ENCODE assay signal across 18 cellular contexts in genomic region chr17:14875557-14876412, GRCh38.
DNase-seq lines count a peak whose midpoint lies in the region; ATAC-seq and TF ChIP-seq lines count a peak whose summit lies in the region.
"Had no signal": no experiment of that assay in that cellular context is flagged by ENCODE, and none has a peak within 500 bp of the region (broad histone marks: within the 10 kb centered on the region; RNA-seq: fewer than 3 reads in every experiment).

No MANE protein-coding gene starts in this region.

- intact Hi-C loops in body of pancreas (cut with DNase I), result no loop called here
- intact Hi-C loops in esophagus squamous epithelium (cut with DNase I), result no loop called here

- H3K4me1 Mint-ChIP-seq in progenitor cell of endocrine pancreas (ENCODE audit: low read depth), result peaks cover 19% of the 10 kb centered on the region
- H3K4me1 Mint-ChIP-seq: CD4-positive, alpha-beta memory T cell; IgD-negative memory B cell had no signal

- H3K27ac ChIP-seq in body of pancreas (peak overlapping the region; percentile 13 to 77 (median 55)), esophagus squamous epithelium (peak overlapping the region in 3 of 4 donors; percentile 26 to 51 (median 31)), liver (ENCODE audit: low read depth in 1 of 2, low read length in 2 of 2) (no peak overlapping the region)
- H3K27ac ChIP-seq: A549, C4-2B had no signal

- peak overlapping the region; percentile 92 for H3K27ac Mint-ChIP-seq in progenitor cell of endocrine pancreas
- H3K27ac Mint-ChIP-seq: CD4-positive, alpha-beta memory T cell; HFFc6; IgD-negative memory B cell had no signal

- H3K27me3 ChIP-seq in body of pancreas, result no peaks in the 10 kb centered on the region
- H3K27me3 ChIP-seq in esophagus squamous epithelium, result no peaks in the 10 kb centered on the region
- H3K27me3 ChIP-seq in liver (ENCODE audit: control insufficient read depth in 4 of 4, insufficient read depth in 4 of 4, low read length in 3 of 4), result no peaks in the 10 kb centered on the region
- H3K27me3 ChIP-seq in H7 (ENCODE audit: control insufficient read depth, insufficient read depth, low read length), result no peaks in the 10 kb centered on the region
- H3K27me3 ChIP-seq: BE2C had no signal

- peak; percentile 88 for ATAC-seq in body of pancreas
- no peak for ATAC-seq in GM21390 (IDR thresholded peaks at IDR 0.05; ENCODE audit: unreplicated experiment)
- ATAC-seq: A549 had no signal

- peak; percentile 32 to 58 (median 42) for DNase-seq in body of pancreas
- DNase-seq in esophagus squamous epithelium (lab: John Stamatoyannopoulos, UW), result no peak
- no peak for DNase-seq in progenitor cell of endocrine pancreas (ENCODE audit: low spot score, unreplicated experiment)
- DNase-seq in stimulated activated naive CD4-positive, alpha-beta T cell treated with Interleukin-2 at 50 U/mL for 16 hours (lab: John Stamatoyannopoulos, UW), result no peak
- no peak for DNase-seq in NCI-H226
- no peak for DNase-seq in H7
- DNase-seq: BE2C; CD4-positive, alpha-beta memory T cell; DMS153; DND-41; GDM1; HCEC 1CT; HFFc6 had no signal

- no peaks in the 10 kb centered on the region for H3K9me3 ChIP-seq in body of pancreas
- H3K9me3 ChIP-seq in esophagus squamous epithelium, result no peaks in the 10 kb centered on the region
- H3K9me3 ChIP-seq in liver (ENCODE audit: control insufficient read depth in 4 of 4, low read length in 3 of 4), result no peaks in the 10 kb centered on the region
- H3K9me3 ChIP-seq: A549, BE2C had no signal

- no peaks in the 10 kb centered on the region for H3K36me3 Mint-ChIP-seq in progenitor cell of endocrine pancreas (ENCODE audit: insufficient read depth)
- H3K36me3 Mint-ChIP-seq: CD4-positive, alpha-beta memory T cell; IgD-negative memory B cell had no signal

- TF ChIP-seq CTCF in body of pancreas (IDR thresholded peaks at IDR 0.05) (no peak), esophagus squamous epithelium (IDR thresholded peaks at IDR 0.05) (no peak), liver (IDR thresholded peaks at IDR 0.05; ENCODE audit: low read depth, low read length, missing input control) (no peak), progenitor cell of endocrine pancreas (IDR thresholded peaks at IDR 0.05; ENCODE audit: unreplicated experiment) (no peak)

- no peaks in the 10 kb centered on the region for H3K36me3 ChIP-seq in body of pancreas (replicated peaks in 1 of 2; ENCODE audit: insufficient read depth in 1 of 2, low read depth in 2 of 2)
- no peaks in the 10 kb centered on the region for H3K36me3 ChIP-seq in esophagus squamous epithelium
- no peaks in the 10 kb centered on the region for H3K36me3 ChIP-seq in liver (ENCODE audit: control insufficient read depth in 4 of 4, insufficient read depth in 3 of 4, low read depth in 1 of 4, low read length in 3 of 4)
- H3K36me3 ChIP-seq in H7 (replicated peaks; ENCODE audit: control insufficient read depth, insufficient read depth, low read length), result no peaks in the 10 kb centered on the region
- H3K36me3 ChIP-seq: BE2C had no signal

- peaks cover 11% of the 10 kb centered on the region for H3K9me3 Mint-ChIP-seq in progenitor cell of endocrine pancreas (ENCODE audit: low read depth)
- H3K9me3 Mint-ChIP-seq: HFFc6 had no signal

- no peak overlapping the region for H3K4me3 ChIP-seq in body of pancreas
- H3K4me3 ChIP-seq in esophagus squamous epithelium, result no peak overlapping the region
- no peak overlapping the region for H3K4me3 ChIP-seq in liver (ENCODE audit: low read depth in 1 of 3, low read length in 3 of 3)
- no peak overlapping the region for H3K4me3 ChIP-seq in H7 (ENCODE audit: insufficient read depth, low read depth, low read length)
- H3K4me3 ChIP-seq: A549 had no signal

- WGBS in body of pancreas, 2 donors, result 26 to 34% methylated on average over 5 of the region's 5 CpGs
- WGBS in esophagus squamous epithelium, 2 donors, result 69 to 79% methylated on average over 5 of the region's 5 CpGs
- WGBS in liver, result 66% methylated on average over 5 of the region's 5 CpGs

- peaks cover 37% of the 10 kb centered on the region for H3K4me1 ChIP-seq in body of pancreas
- peaks cover 0 to 34% (median 7%) of the 10 kb centered on the region in 3 donors for H3K4me1 ChIP-seq in esophagus squamous epithelium
- H3K4me1 ChIP-seq in liver (ENCODE audit: control insufficient read depth in 4 of 4, insufficient read depth in 4 of 4, low read length in 3 of 4), result peaks cover 0 to 6% (median 4%) of the 10 kb centered on the region in 4 donors
- H3K4me1 ChIP-seq: A549, BE2C had no signal

- no peak overlapping the region for H3K4me3 Mint-ChIP-seq in progenitor cell of endocrine pancreas (ENCODE audit: low read depth)
- H3K4me3 Mint-ChIP-seq: CD4-positive, alpha-beta memory T cell; HFFc6; IgD-negative memory B cell had no signal

- no peak for TF ChIP-seq RAD21 in liver (IDR thresholded peaks at IDR 0.05)

- TF ChIP-seq POLR2A in body of pancreas (IDR thresholded peaks at IDR 0.05) (no peak), esophagus squamous epithelium (IDR thresholded peaks at IDR 0.05) (no peak)

- H3K9ac ChIP-seq in liver (ENCODE audit: low read depth in 1 of 2, low read length in 2 of 2), result no peak overlapping the region

- no peaks in the 10 kb centered on the region for H3K27me3 Mint-ChIP-seq in progenitor cell of endocrine pancreas
- H3K27me3 Mint-ChIP-seq: CD4-positive, alpha-beta memory T cell; IgD-negative memory B cell had no signal

TF ChIP-seq in liver, 16 proteins besides CTCF, POLR2A, EP300 and RAD21:
- TF ChIP-seq HNF4A (conservative IDR thresholded peaks at IDR 0.05), result peak; percentile 24 to 35
- TF ChIP-seq MAX (IDR thresholded peaks at IDR 0.05), result no peak
- peak; percentile 8 for TF ChIP-seq SP1 (IDR thresholded peaks at IDR 0.05)

Comparison
In these comparisons a context has a peak if more than half of its experiments do, and no peak if none do; other contexts are left out.
1. DNase-seq: peak in body of pancreas (4 of 4); none in esophagus squamous epithelium (single experiment), progenitor cell of endocrine pancreas (single experiment), stimulated activated naive CD4-positive, alpha-beta T cell treated with Interleukin-2 at 50 U/mL for 16 hours (single experiment), NCI-H226 (single experiment) and H7 (single experiment).
2. H3K27ac ChIP-seq: peak in body of pancreas (4 of 4) and esophagus squamous epithelium (3 of 4); none in liver (0 of 2).